ENCODE assay signal across 14 cellular contexts in genomic region chr4:124708517-124709300, GRCh38. TPM values are rescaled to one million over a fixed set of nuclear protein-coding genes. Genes with fewer than 3 reads are reported as not detected.
A peak's percentile ranks its signal among the peaks of the same experiment; 100 is the strongest.
DNase-seq lines count a peak whose midpoint lies in the region; ATAC-seq, FAIRE-seq and TF ChIP-seq lines count a peak whose summit lies in the region.
"Had no signal": no experiment of that assay in that cellular context is flagged by ENCODE, and none has a peak within 500 bp of the region (broad histone marks: within the 10 kb centered on the region; RNA-seq: fewer than 3 reads in every experiment).

No MANE protein-coding gene starts in this region.

- no peak overlapping the region for H3K56ac ChIP-seq in H1 (replicated peaks; ENCODE audit: insufficient read length, low read depth, low read length)

- H3K27ac Mint-ChIP-seq in neural progenitor cell, result no peak overlapping the region
- H3K27ac Mint-ChIP-seq: activated naive CD4-positive, alpha-beta T cell treated with anti-CD3 and anti-CD28 coated beads for 36 hours had no signal

- no peak overlapping the region for H2AFZ ChIP-seq in H1 (ENCODE audit: low read length)
- no peak overlapping the region for H2AFZ ChIP-seq in neural progenitor cell (replicated peaks)

- H2BK15ac ChIP-seq in H1 (ENCODE audit: low read length), result no peak overlapping the region

- H3K27me3 ChIP-seq in H1 (replicated peaks in 1 of 4; ENCODE audit: control insufficient read depth in 3 of 4, extremely low read depth in 1 of 4, insufficient read depth in 3 of 4, low read length in 3 of 4) (no peaks in the 10 kb centered on the region), neural progenitor cell (no peaks in the 10 kb centered on the region)
- H3K27me3 ChIP-seq: sigmoid colon had no signal

- peak overlapping the region; percentile 28 for H3K4me3 Mint-ChIP-seq in neural progenitor cell
- H3K4me3 Mint-ChIP-seq: activated naive CD4-positive, alpha-beta T cell treated with anti-CD3 and anti-CD28 coated beads for 36 hours had no signal

- peak; percentile 29 for DNase-seq in EL
- DNase-seq in NCI-H69 (lab: John Stamatoyannopoulos, UW), result peak; percentile 2
- DNase-seq in H1 (ENCODE audit: low read depth in 1 of 2, low spot score in 2 of 2), result no peak
- no peak for DNase-seq in neural progenitor cell (ENCODE audit: low spot score)
- no peak for DNase-seq in activated CD8-positive, alpha-beta memory T cell treated with anti-CD3 and anti-CD28 coated beads, Interleukin-2, amount 50 U/mL, for 48 hours
- DNase-seq in LoVo (ENCODE audit: low spot score), result no peak
- DNase-seq in NOMO-1 (lab: John Stamatoyannopoulos, UW; ENCODE audit: unreplicated experiment in 2 of 2), result no peak
- DNase-seq: activated CD4-positive, alpha-beta T cell treated with anti-CD3 and anti-CD28 coated beads, Interleukin-2, amount 50 U/mL, for 1 hour; activated naive CD4-positive, alpha-beta T cell treated with anti-CD3 and anti-CD28 coated beads for 36 hours; left ventricle myocardium inferior; NCI-H1694; RPMI8226; sigmoid colon had no signal

- H3K79me2 ChIP-seq in H1 (ENCODE audit: control insufficient read depth in 1 of 2, insufficient read depth in 2 of 2, low read length in 2 of 2) (peaks cover 19 to 82% of the 10 kb centered on the region in 2 experiments; a peak in 3 of 4 replicates), neural progenitor cell (ENCODE audit: low read depth) (peaks cover 85% of the 10 kb centered on the region)

- H3F3A ChIP-seq in neural progenitor cell (ENCODE audit: low read depth), result peaks cover 19% of the 10 kb centered on the region

- H3K4me1 Mint-ChIP-seq in neural progenitor cell, result peaks cover 14% of the 10 kb centered on the region

- no peak overlapping the region for H4K91ac ChIP-seq in H1 (replicated peaks; ENCODE audit: insufficient read length, low read length)

- H3K36me3 ChIP-seq in H1 (ENCODE audit: control insufficient read depth in 2 of 4, insufficient read depth in 4 of 4, low read length in 3 of 4) (peaks cover 0 to 11% (median 0%) of the 10 kb centered on the region in 4 experiments; a peak in 1 of 8 replicates), neural progenitor cell (peaks cover 5% of the 10 kb centered on the region)
- H3K36me3 ChIP-seq: sigmoid colon had no signal

- H3K4me1 ChIP-seq in H1 (replicated peaks in 1 of 4; ENCODE audit: control insufficient read depth in 3 of 4, insufficient read depth in 4 of 4, low read length in 3 of 4), result peaks cover 0 to 7% (median 5%) of the 10 kb centered on the region in 4 experiments; a peak in 3 of 7 replicates
- peaks cover 35% of the 10 kb centered on the region for H3K4me1 ChIP-seq in neural progenitor cell

- H3K27me3 Mint-ChIP-seq in neural progenitor cell (ENCODE audit: insufficient read depth, low read depth), result peaks cover 2% of the 10 kb centered on the region

- POLR2A ChIA-PET in H1 (lab: Charles Lee; ENCODE audit: partially characterized antibody), result interaction anchor here (0.9 kb wide), 1 partner anchor 7 kb away, joined by 4 read pairs; no protein-coding TSS in a partner anchor

- H4K5ac ChIP-seq in H1 (ENCODE audit: insufficient read length, low read depth, low read length), result no peak overlapping the region

- H3K23me2 ChIP-seq in H1 (ENCODE audit: low read depth, low read length), result peaks cover 7% of the 10 kb centered on the region

- H2AK5ac ChIP-seq in H1 (ENCODE audit: low read depth, low read length), result no peak overlapping the region

- H3K4me2 ChIP-seq in H1 (ENCODE audit: insufficient read depth in 1 of 2, low read depth in 2 of 2, low read length in 2 of 2), result peak overlapping the region; percentile 63 to 67
- peak overlapping the region; percentile 91 for H3K4me2 ChIP-seq in neural progenitor cell

- H3K9me3 ChIP-seq in H1 (ENCODE audit: insufficient read depth in 2 of 2, low read depth in 1 of 2, low read length in 1 of 2) (no peaks in the 10 kb centered on the region), neural progenitor cell (ENCODE audit: low read depth) (no peaks in the 10 kb centered on the region)
- H3K9me3 ChIP-seq: left ventricle myocardium inferior, sigmoid colon had no signal

- WGBS in H1 (ENCODE audit: extremely low coverage in 1 of 2, insufficient coverage in 1 of 2, insufficient read length in 1 of 2, insufficient replicate concordance in 2 of 2, low coverage in 1 of 2, low lambda C conversion rate in 2 of 2, missing lambda C conversion rate in 1 of 2), 2 experiments, result 96% methylated on average over 1 of the region's 1 CpG; no CpG with 5 or more reads in 1 of the 2 experiments

- CTCF ChIA-PET in H1 (lab: Charles Lee; ENCODE audit: partially characterized antibody), result no interaction called here

- no peak overlapping the region for H4K8ac ChIP-seq in H1 (ENCODE audit: extremely low read depth, insufficient read depth, low read length)

- ATAC-seq in HG03025 (IDR thresholded peaks at IDR 0.05; ENCODE audit: low FRiP score, unreplicated experiment), result no peak

- H3K9ac ChIP-seq in H1 (replicated peaks in 1 of 4; ENCODE audit: extremely low read depth in 1 of 4, low read depth in 3 of 4, low read length in 3 of 4) (no peak overlapping the region), neural progenitor cell (peak overlapping the region; percentile 14)

- H2BK5ac ChIP-seq in H1 (ENCODE audit: low read depth, low read length), result no peak overlapping the region

- TF ChIP-seq EP300 in H1 (IDR thresholded peaks at IDR 0.05; ENCODE audit: borderline replicate concordance in 1 of 2, low read depth in 2 of 2, low read length in 2 of 2), result no peak

- H3K4me3 ChIP-seq in H1 (ENCODE audit: extremely low read depth in 1 of 4, insufficient read depth in 2 of 4, low read depth in 3 of 4, low read length in 4 of 4) (peak overlapping the region in 3 of 4 experiments; percentile 13 to 94 (median 16); a peak in 4 of 8 replicates), neural progenitor cell (peak overlapping the region; percentile 59)

- H3K14ac ChIP-seq in H1 (ENCODE audit: insufficient read length), result no peak overlapping the region

- H4K20me1 ChIP-seq in H1 (replicated peaks in 1 of 2; ENCODE audit: control insufficient read depth in 1 of 2, insufficient read depth in 2 of 2, low read length in 2 of 2) (peaks cover 11 to 15% of the 10 kb centered on the region in 2 experiments), neural progenitor cell (ENCODE audit: low read depth) (peaks cover 53% of the 10 kb centered on the region)

- H3K27ac ChIP-seq in H1 (ENCODE audit: low read depth, low read length), result no peak overlapping the region
- no peak overlapping the region for H3K27ac ChIP-seq in neural progenitor cell
- H3K27ac ChIP-seq: left ventricle myocardium inferior, sigmoid colon had no signal

- no peak overlapping the region for H2BK12ac ChIP-seq in H1 (ENCODE audit: low read depth, low read length)

- H3K9me3 Mint-ChIP-seq in neural progenitor cell, result peaks cover 11% of the 10 kb centered on the region
- H3K9me3 Mint-ChIP-seq: activated naive CD4-positive, alpha-beta T cell treated with anti-CD3 and anti-CD28 coated beads for 36 hours had no signal

- H3K79me1 ChIP-seq in H1 (ENCODE audit: low read depth, low read length), result no peaks in the 10 kb centered on the region

- TF ChIP-seq POLR2A in H1 (IDR thresholded peaks at IDR 0.05; ENCODE audit: control extremely low read depth in 1 of 2, low read depth in 2 of 2, low read length in 2 of 2), result no peak

- no peak for TF ChIP-seq RAD21 in H1 (IDR thresholded peaks at IDR 0.05 in 1 of 2, conservative IDR thresholded peaks at IDR 0.05 in 1 of 2; ENCODE audit: low read depth in 2 of 2, low read length in 2 of 2)

- H3K4ac ChIP-seq in H1 (replicated peaks; ENCODE audit: insufficient read length, low read depth, low read length), result no peak overlapping the region

- H3K36me3 Mint-ChIP-seq in neural progenitor cell, result peaks cover 35% of the 10 kb centered on the region

- H3K23ac ChIP-seq in H1 (ENCODE audit: insufficient read length), result no peak overlapping the region

- no peak overlapping the region for H2BK20ac ChIP-seq in H1 (ENCODE audit: low read length)

- FAIRE-seq in H1 (lab: Jason Lieb, UNC), result no peak

- H2BK120ac ChIP-seq in H1 (replicated peaks; ENCODE audit: low read depth, low read length), result no peak overlapping the region

- TF ChIP-seq CTCF in H1 (IDR thresholded peaks at IDR 0.05; ENCODE audit: control extremely low read depth in 1 of 3, insufficient read depth in 1 of 3, low read depth in 1 of 3, low read length in 3 of 3) (no peak), neural progenitor cell (IDR thresholded peaks at IDR 0.05) (no peak)

- no peak overlapping the region for H3K18ac ChIP-seq in H1 (ENCODE audit: extremely low read depth, low read length)

TF ChIP-seq in H1, 55 proteins besides CTCF, POLR2A, EP300 and RAD21 (continues in another document):
- TF ChIP-seq RNF2 (IDR thresholded peaks at IDR 0.05; ENCODE audit: borderline replicate concordance, low read depth, low read length, missing control alignments, poor library complexity, severe bottlenecking) (no peak), CHD1 (IDR thresholded peaks at IDR 0.05; ENCODE audit: low read depth, low read length) (no peak)

RNA-seq across cellular contexts. Expression of gene ANKRD50, which starts 3.8 kb away (rescaled TPM):
- total RNA-seq in H1 (2021; fragmentation: NEBNext Ultra II Directional; extraction: Animal tissue kit (Norgen Biotek cat#: 25700)), result 23.3 and 25.0 TPM in 2 replicates
- 4.6 and 8.5 TPM in 2 replicates for polyA plus RNA-seq in H1 (2011; rRNA removed)
- polyA plus RNA-seq in H1 (2011; cell fraction: cytosol; rRNA removed), result 7.6 TPM
- 5.4 TPM for polyA plus RNA-seq in H1 (2011; cell fraction: nucleus; rRNA removed)
- 13.2 to 25.4 TPM (median 18.5 TPM) in 4 replicates for polyA plus RNA-seq in H1 (2012, experiment 1 of 2)
- 0.73 TPM for polyA plus RNA-seq in H1 (2012, experiment 2 of 2)
- polyA plus RNA-seq in H1 (2013, experiment 1 of 2), result 9.3 TPM
- polyA plus RNA-seq in H1 (2013, experiment 2 of 2), result 8.8 TPM
- polyA minus RNA-seq in H1 (2011; rRNA and poly(A)+ RNA removed), result 57.9 and 82.0 TPM in 2 replicates
- 24.9 TPM for polyA minus RNA-seq in H1 (2011; cell fraction: cytosol; rRNA and poly(A)+ RNA removed)
- 51.5 TPM for polyA minus RNA-seq in H1 (2011; cell fraction: nucleus; rRNA and poly(A)+ RNA removed)
- 33.8 and 47.5 TPM in 2 replicates for total RNA-seq in neural progenitor cell (ENCODE audit: low replicate concordance)

Comparison
In these comparisons a context has a peak if more than half of its experiments do, and no peak if none do; other contexts are left out.
1. DNase-seq: peak in EL (single experiment) and NCI-H69 (single experiment); none in H1 (0 of 2), neural progenitor cell (single experiment), activated CD8-positive, alpha-beta memory T cell treated with anti-CD3 and anti-CD28 coated beads, Interleukin-2, amount 50 U/mL, for 48 hours (single experiment), LoVo (single experiment) and NOMO-1 (0 of 2).